25 cellular contexts compared by ENCODE assay signal in the genomic region with DNA sequence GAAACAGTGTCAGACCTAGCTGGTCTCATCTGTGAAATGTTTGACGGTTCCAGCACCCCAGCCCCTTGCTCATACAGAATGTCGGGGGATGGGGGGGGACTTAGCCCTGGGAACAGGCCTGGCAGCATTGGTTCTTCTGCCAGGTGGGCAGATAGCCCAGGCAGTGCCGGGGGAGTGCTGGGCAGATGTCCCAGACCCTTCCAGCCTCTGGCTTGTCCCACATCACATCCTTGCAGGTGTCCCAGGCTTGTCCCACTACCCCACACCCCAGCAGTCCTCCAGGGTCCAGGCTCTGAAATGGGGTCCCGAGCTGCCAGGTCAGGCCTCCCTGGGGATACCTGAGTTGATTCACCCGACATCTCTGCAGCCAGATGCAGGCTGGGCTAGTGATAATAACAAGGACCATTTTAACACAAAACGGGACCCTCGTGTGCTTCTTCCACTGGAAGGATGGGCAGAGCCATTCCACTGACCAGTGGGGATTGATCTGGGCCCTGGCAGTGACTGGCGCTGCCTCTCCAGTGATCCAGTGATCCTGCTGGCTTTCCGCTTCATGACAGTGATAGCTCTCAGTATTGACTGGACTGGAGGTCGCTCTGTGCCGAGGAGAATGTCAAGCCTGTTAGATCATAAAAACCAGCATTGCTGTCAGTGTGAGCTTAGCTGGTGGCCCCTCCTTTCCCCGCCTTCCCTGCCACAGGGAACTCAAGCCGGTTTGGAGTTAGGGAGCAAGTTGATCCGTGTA. TPM values are rescaled to one million over a fixed set of nuclear protein-coding genes. Genes with fewer than 3 reads are reported as not detected.
A peak's percentile ranks its signal among the peaks of the same experiment; 100 is the strongest.
DNase-seq lines count a peak whose midpoint lies in the region; ATAC-seq and TF ChIP-seq lines count a peak whose summit lies in the region.
"Had no signal": no experiment of that assay in that cellular context is flagged by ENCODE, and none has a peak within 500 bp of the region (broad histone marks: within the 10 kb centered on the region; RNA-seq: fewer than 3 reads in every experiment).

No MANE protein-coding gene starts in this region.

- no peaks in the 10 kb centered on the region for H3K9me3 ChIP-seq in hepatocyte (ENCODE audit: low read depth)
- H3K9me3 ChIP-seq in gastrocnemius medialis: no peaks in the 10 kb centered on the region
- H3K9me3 ChIP-seq: adrenal gland, esophagus muscularis mucosa, SJSA1, spleen, stomach, upper lobe of left lung had no signal

- DNase-seq in NCI-H524 (lab: John Stamatoyannopoulos, UW) (peak; percentile 5 to 51), NCI-H524 treated with DMSO at 0.1 percent for 48 hours (lab: John Stamatoyannopoulos, UW) (no peak), anterior cingulate cortex (lab: John Stamatoyannopoulos, UW) (peak in 42 of 58 donors; percentile 7 to 70 (median 33)), hepatocyte (ENCODE audit: low spot score) (peak; percentile 12), gastrocnemius medialis (no peak), DMS153 treated with DMSO at 0.1 percent for 48 hours (lab: John Stamatoyannopoulos, UW; ENCODE audit: unreplicated experiment) (no peak), left lobe of liver (ENCODE audit: low spot score) (no peak), GM10266 (ENCODE audit: extremely low spot score) (no peak)
- DNase-seq: 8988T; activated CD4-positive, alpha-beta T cell treated with anti-CD3 and anti-CD28 coated beads, Interleukin-2, amount 50 U/mL, for 48 hours; activated gamma-delta T cell; adrenal gland; Calu3; effector CD4-positive, alpha-beta T cell; EL; NCI-H1092 treated with DMSO at 0.1 percent for 48 hours; NCI-H2081 treated with DMSO at 0.1 percent for 48 hours; PC-3; spleen; stomach; T-helper 17 cell; upper lobe of left lung had no signal

- H4K20me1 ChIP-seq in hepatocyte (ENCODE audit: insufficient read depth, poor library complexity, severe bottlenecking): no peaks in the 10 kb centered on the region
- H4K20me1 ChIP-seq: BLaER1 treated with 17β-estradiol and CSF1 and Interleukin-3, amounts not matched to agents 10 nM and 100 nM had no signal

- TF ChIP-seq CTCF in hepatocyte (IDR thresholded peaks at IDR 0.05; ENCODE audit: poor library complexity): no peak
- TF ChIP-seq CTCF in gastrocnemius medialis (IDR thresholded peaks at IDR 0.05 in 4 of 5, conservative IDR thresholded peaks at IDR 0.05 in 1 of 5): no peak
- no peak for TF ChIP-seq CTCF in GM10266 (IDR thresholded peaks at IDR 0.05; ENCODE audit: control insufficient read depth, insufficient read depth, low read depth, missing control alignments)

- intact Hi-C loops in gastrocnemius medialis (cut with DNase I; ENCODE audit: low total_unique reads): no loop called here

- no peaks in the 10 kb centered on the region for H3K9me2 ChIP-seq in hepatocyte (replicated peaks; ENCODE audit: insufficient read depth)

- WGBS in hepatocyte (ENCODE audit: low lambda C conversion rate, missing lambda C conversion rate): 51% methylated on average over 13 of the region's 14 CpGs

- no peaks in the 10 kb centered on the region for H3K79me2 ChIP-seq in hepatocyte

- ATAC-seq in gastrocnemius medialis (peak in 1 of 2 donors; percentile 63), left lobe of liver (no peak)
- ATAC-seq: PC-3, T-helper 17 cell had no signal

- TF ChIP-seq POLR2A in gastrocnemius medialis (IDR thresholded peaks at IDR 0.05): no peak

- H3K4me3 ChIP-seq in hepatocyte (no peak overlapping the region), gastrocnemius medialis (peak overlapping the region in 1 of 4 donors; percentile 9)
- H3K4me3 ChIP-seq: adrenal gland; BLaER1 treated with 17β-estradiol and CSF1 and Interleukin-3, amounts not matched to agents 10 nM and 100 nM; esophagus muscularis mucosa; SJSA1; spleen; stomach; upper lobe of left lung had no signal

- H3K27me3 ChIP-seq in hepatocyte (no peaks in the 10 kb centered on the region), gastrocnemius medialis (peaks cover 0 to 4% (median 0%) of the 10 kb centered on the region in 3 donors)
- H3K27me3 ChIP-seq: BLaER1 treated with 17β-estradiol and CSF1 and Interleukin-3, amounts not matched to agents 10 nM and 100 nM; upper lobe of left lung had no signal

- H3K4me1 ChIP-seq in hepatocyte (ENCODE audit: insufficient read depth) (no peaks in the 10 kb centered on the region), gastrocnemius medialis (peaks cover 4 to 5% of the 10 kb centered on the region in 2 donors)
- H3K4me1 ChIP-seq: adrenal gland, esophagus muscularis mucosa, SJSA1, spleen, upper lobe of left lung had no signal

- H3K4me2 ChIP-seq in hepatocyte: no peak overlapping the region

- H2AFZ ChIP-seq in hepatocyte: no peak overlapping the region

- H3K36me3 ChIP-seq in hepatocyte (replicated peaks; ENCODE audit: insufficient read depth, low read depth) (no peaks in the 10 kb centered on the region), gastrocnemius medialis (no peaks in the 10 kb centered on the region)
- H3K36me3 ChIP-seq: adrenal gland; BLaER1 treated with 17β-estradiol and CSF1 and Interleukin-3, amounts not matched to agents 10 nM and 100 nM; esophagus muscularis mucosa; SJSA1; spleen; stomach; upper lobe of left lung had no signal

- in situ Hi-C loops in gastrocnemius medialis (cut with MboI; ENCODE audit: low sequenced_read_pairs in 4 of 4): no loop called here

- H3K27ac ChIP-seq in hepatocyte (no peak overlapping the region), gastrocnemius medialis (peak overlapping the region; percentile 68 to 82 (median 76))
- H3K27ac ChIP-seq: adrenal gland; BLaER1 treated with 17β-estradiol and CSF1 and Interleukin-3, amounts not matched to agents 10 nM and 100 nM; SJSA1; spleen; stomach; upper lobe of left lung had no signal

RNA-seq across cellular contexts. Expression of gene TMEM132B, which starts 59.6 kb away (rescaled TPM):
- total RNA-seq in hepatocyte (0.36 and 0.83 TPM in 2 replicates), gastrocnemius medialis (1 to 10 TPM; 1.6 to 4.9 (median 2.9) TPM), left lobe of liver (0.15 TPM)
- polyA plus RNA-seq in hepatocyte: 0.71 and 1.6 TPM in 2 replicates
- total RNA-seq: PC-3, T-helper 17 cell had no signal

Comparison
In these comparisons a context has a peak if more than half of its experiments do, and no peak if none do; other contexts are left out.
1. DNase-seq: peak in NCI-H524 (2 of 2), anterior cingulate cortex (42 of 58) and hepatocyte (single experiment); none in NCI-H524 treated with DMSO at 0.1 percent for 48 hours (single experiment), gastrocnemius medialis (0 of 2), DMS153 treated with DMSO at 0.1 percent for 48 hours (single experiment), left lobe of liver (single experiment) and GM10266 (single experiment).